ENCODE assay signal across 11 cellular contexts in the genomic region with DNA sequence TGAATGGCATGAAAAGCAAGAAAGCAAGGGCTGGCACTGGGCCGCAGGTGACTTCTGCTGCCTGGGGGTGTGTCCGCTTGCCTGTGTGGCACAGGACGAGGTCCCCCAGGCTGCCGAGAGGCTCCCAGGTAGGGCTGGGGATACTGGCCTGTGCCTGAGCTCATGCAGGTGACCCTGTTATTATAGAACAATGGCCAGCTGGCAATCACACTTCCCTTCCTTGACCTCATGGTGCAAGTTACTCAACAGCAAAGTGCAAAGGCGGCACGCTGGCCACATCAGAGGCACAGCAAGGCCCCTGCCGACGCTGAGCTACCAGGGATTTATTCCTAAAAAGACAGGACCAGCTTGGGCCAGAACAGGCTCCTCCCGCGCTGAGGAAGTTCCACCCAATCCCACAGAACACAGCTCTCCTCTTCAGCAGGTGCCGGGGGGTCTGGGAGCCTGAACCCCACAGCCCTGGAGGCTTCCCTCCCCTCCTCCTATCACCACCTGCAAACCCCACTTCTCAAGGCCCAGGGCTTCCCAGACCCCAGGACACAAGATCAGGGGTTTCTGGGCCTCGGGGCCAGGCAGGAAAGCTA. TPM values are rescaled to one million over a fixed set of nuclear protein-coding genes. Genes with fewer than 3 reads are reported as not detected.
DNase-seq lines count a peak whose midpoint lies in the region; ATAC-seq lines count a peak whose summit lies in the region.
"Had no signal": no experiment of that assay in that cellular context is flagged by ENCODE, and none has a peak within 500 bp of the region (broad histone marks: within the 10 kb centered on the region; RNA-seq: fewer than 3 reads in every experiment).

No MANE protein-coding gene starts in this region.

- H3K4me1 ChIP-seq in esophagus (ENCODE audit: control insufficient read depth in 2 of 2, insufficient read depth in 2 of 2, low read length in 1 of 2), result peaks cover 2 to 5% of the 10 kb centered on the region in 2 donors

- no peaks in the 10 kb centered on the region for H3K27me3 ChIP-seq in esophagus (ENCODE audit: control insufficient read depth in 1 of 2, insufficient read depth in 2 of 2, low read length in 2 of 2)

- H3K36me3 ChIP-seq in esophagus (ENCODE audit: control insufficient read depth in 2 of 2, insufficient read depth in 2 of 2, low read length in 1 of 2), result peaks cover 7 to 37% of the 10 kb centered on the region in 2 donors

- no peaks in the 10 kb centered on the region for H3K9me3 Mint-ChIP-seq in stimulated activated effector memory CD8-positive, alpha-beta T cell treated with anti-CD3 and anti-CD28 coated beads, Interleukin-12 subunit alpha, Interleukin-12 subunit beta, amount 100 ng/mL, for 72 hours

- DNase-seq in activated CD8-positive, alpha-beta memory T cell treated with anti-CD3 and anti-CD28 coated beads for 24 hours, result peak; percentile 63
- no peak for DNase-seq in activated CD8-positive, alpha-beta memory T cell treated with anti-CD3 and anti-CD28 coated beads, Interleukin-2, amount 50 U/mL, for 48 hours
- DNase-seq in SW480 (ENCODE audit: low spot score) (peak; percentile 55), GOT3 (lab: John Stamatoyannopoulos, UW) (no peak)
- DNase-seq in stimulated activated effector memory CD8-positive, alpha-beta T cell treated with anti-CD3 and anti-CD28 coated beads, Interleukin-12 subunit alpha, Interleukin-12 subunit beta, amount 100 ng/mL, for 72 hours (ENCODE audit: low spot score in 2 of 2), result no peak
- DNase-seq: NCI-H2107; stimulated activated CD4-positive, alpha-beta T cell treated with anti-CD3 and anti-CD28 coated beads, Interleukin-1b, Interleukin-23, amount 100 ng/mL, for 48 hours had no signal

- ATAC-seq in stimulated activated effector memory CD8-positive, alpha-beta T cell treated with anti-CD3 and anti-CD28 coated beads, Interleukin-12 subunit alpha, Interleukin-12 subunit beta, amount 100 ng/mL, for 72 hours, result no peak
- ATAC-seq in HG03108 (IDR thresholded peaks at IDR 0.05; ENCODE audit: unreplicated experiment), result no peak
- no peak for ATAC-seq in HG03097 (IDR thresholded peaks at IDR 0.05; ENCODE audit: low FRiP score, unreplicated experiment)

- no peak overlapping the region for H3K4me3 ChIP-seq in esophagus (ENCODE audit: low read depth in 1 of 2, low read length in 2 of 2)

- peaks cover 43% of the 10 kb centered on the region for H3K36me3 Mint-ChIP-seq in stimulated activated effector memory CD8-positive, alpha-beta T cell treated with anti-CD3 and anti-CD28 coated beads, Interleukin-12 subunit alpha, Interleukin-12 subunit beta, amount 100 ng/mL, for 72 hours

- 66% methylated on average over 12 of the region's 12 CpGs for WGBS in esophagus, 2 donors

- H3K27ac Mint-ChIP-seq in stimulated activated effector memory CD8-positive, alpha-beta T cell treated with anti-CD3 and anti-CD28 coated beads, Interleukin-12 subunit alpha, Interleukin-12 subunit beta, amount 100 ng/mL, for 72 hours, result peak overlapping the region; percentile 95

- H3K27ac ChIP-seq in esophagus (ENCODE audit: low read depth in 2 of 2, low read length in 1 of 2), result peak overlapping the region; percentile 23 to 29

- H3K4me3 Mint-ChIP-seq in stimulated activated effector memory CD8-positive, alpha-beta T cell treated with anti-CD3 and anti-CD28 coated beads, Interleukin-12 subunit alpha, Interleukin-12 subunit beta, amount 100 ng/mL, for 72 hours, result peak overlapping the region; percentile 88

- no peaks in the 10 kb centered on the region for H3K9me3 ChIP-seq in esophagus (ENCODE audit: control insufficient read depth in 2 of 2, insufficient read depth in 1 of 2, low read depth in 1 of 2, low read length in 1 of 2)

- peaks cover 36% of the 10 kb centered on the region for H3K4me1 Mint-ChIP-seq in stimulated activated effector memory CD8-positive, alpha-beta T cell treated with anti-CD3 and anti-CD28 coated beads, Interleukin-12 subunit alpha, Interleukin-12 subunit beta, amount 100 ng/mL, for 72 hours

RNA-seq across cellular contexts. Expression of a gene that starts 1.4 kb away (rescaled TPM):
- 1 to 10 TPM; 2.4 to 2.6 TPM for polyA plus RNA-seq in esophagus

RNA-seq across cellular contexts. Expression of a gene that starts 30.6 kb away (rescaled TPM):
- polyA plus RNA-seq in esophagus, result 10 to 100 TPM; 25.5 to 49.3 TPM

RNA-seq across cellular contexts. Expression of a gene that starts 30.6 kb away (rescaled TPM):
- polyA plus RNA-seq in esophagus, result 10 to 100 TPM; 28.4 to 41.7 TPM

RNA-seq across cellular contexts. Expression of a gene that starts 40.4 kb away (rescaled TPM):
- under 1 TPM; 0.12 to 0.37 TPM for polyA plus RNA-seq in esophagus
- polyA plus RNA-seq: AG04450 had no signal

RNA-seq across cellular contexts. Expression of a gene that starts 48.1 kb away (rescaled TPM):
- polyA plus RNA-seq in esophagus, result not detected
- polyA plus RNA-seq: AG04450 had no signal

Comparison
In these comparisons a context has a peak if more than half of its experiments do, and no peak if none do; other contexts are left out.
1. DNase-seq: peak in activated CD8-positive, alpha-beta memory T cell treated with anti-CD3 and anti-CD28 coated beads for 24 hours (single experiment) and SW480 (single experiment); none in activated CD8-positive, alpha-beta memory T cell treated with anti-CD3 and anti-CD28 coated beads, Interleukin-2, amount 50 U/mL, for 48 hours (single experiment), stimulated activated effector memory CD8-positive, alpha-beta T cell treated with anti-CD3 and anti-CD28 coated beads, Interleukin-12 subunit alpha, Interleukin-12 subunit beta, amount 100 ng/mL, for 72 hours (0 of 2) and GOT3 (single experiment).